ENCODE assay signal across 9 cellular contexts in genomic region chr1:23452011-23452411, GRCh38. TPM values are rescaled to one million over a fixed set of nuclear protein-coding genes. Genes with fewer than 3 reads are reported as not detected.
DNase-seq lines count a peak whose midpoint lies in the region; ATAC-seq, FAIRE-seq and TF ChIP-seq lines count a peak whose summit lies in the region.
"Had no signal": no experiment of that assay in that cellular context is flagged by ENCODE, and none has a peak within 500 bp of the region (broad histone marks: within the 10 kb centered on the region; RNA-seq: fewer than 3 reads in every experiment).

No MANE protein-coding gene starts in this region.

- ATAC-seq in SK-N-SH treated with all-trans-retinoic acid at 6 μM for 48 hours = peak; percentile 67
- ATAC-seq in esophagus mucosa = peak; percentile 95
- no peak for ATAC-seq in GM21390 (IDR thresholded peaks at IDR 0.05; ENCODE audit: unreplicated experiment)
- no peak for ATAC-seq in HG02973 (IDR thresholded peaks at IDR 0.05; ENCODE audit: unreplicated experiment)
- no peak for ATAC-seq in GM18907 (IDR thresholded peaks at IDR 0.05; ENCODE audit: unreplicated experiment)

- H3K9me3 ChIP-seq in small intestine (ENCODE audit: control insufficient read depth, low read depth) = no peaks in the 10 kb centered on the region

- H3K4me3 ChIP-seq in small intestine (ENCODE audit: low read depth in 1 of 2, low read length in 2 of 2) = no peak overlapping the region

- no peak for FAIRE-seq in small intestine (lab: Jason Lieb, UNC)

- peak; percentile 12 for DNase-seq in activated CD4-positive, alpha-beta T cell treated with anti-CD3 and anti-CD28 coated beads for 1 hour
- DNase-seq in activated CD4-positive, alpha-beta T cell treated with anti-CD3 and anti-CD28 coated beads, Interleukin-2, amount 10 ng/mL, durations not matched to agents 24 days and 14 days = no peak
- DNase-seq in small intestine = peak; percentile 93

- H3K36me3 ChIP-seq in small intestine (ENCODE audit: control insufficient read depth in 2 of 2, insufficient read depth in 2 of 2, low read length in 2 of 2) = no peaks in the 10 kb centered on the region

- peaks cover 5% of the 10 kb centered on the region for H3K4me1 Mint-ChIP-seq in activated CD4-positive, alpha-beta T cell treated with anti-CD3 and anti-CD28 coated beads, Interleukin-2, amount 10 ng/mL, durations not matched to agents 24 days and 14 days

- H3K36me3 Mint-ChIP-seq in activated CD4-positive, alpha-beta T cell treated with anti-CD3 and anti-CD28 coated beads, Interleukin-2, amount 10 ng/mL, durations not matched to agents 24 days and 14 days (ENCODE audit: low read depth) = no peaks in the 10 kb centered on the region

- peaks cover 0 to 2% of the 10 kb centered on the region in 2 donors for H3K4me1 ChIP-seq in small intestine (ENCODE audit: control insufficient read depth in 2 of 2, insufficient read depth in 1 of 2, low read depth in 1 of 2, low read length in 1 of 2)

- H3K27me3 ChIP-seq in small intestine (ENCODE audit: control insufficient read depth in 2 of 2, insufficient read depth in 2 of 2, low read length in 2 of 2) = no peaks in the 10 kb centered on the region

- H3K9me3 Mint-ChIP-seq in activated CD4-positive, alpha-beta T cell treated with anti-CD3 and anti-CD28 coated beads, Interleukin-2, amount 10 ng/mL, durations not matched to agents 24 days and 14 days = no peaks in the 10 kb centered on the region
- H3K9me3 Mint-ChIP-seq: T-helper 1 cell treated with Interleukin-12 subunit alpha and Interleukin-12 subunit beta and Interleukin-4 antibody, amounts not matched to agents 30 μg/mL and 1 μg/mL, for 36 hours had no signal

- H3K27ac ChIP-seq in small intestine (ENCODE audit: low read depth in 1 of 2, low read length in 1 of 2) = peak overlapping the region in 1 of 2 donors; percentile 63

- intact Hi-C loops in activated CD4-positive, alpha-beta T cell treated with anti-CD3 and anti-CD28 coated beads, Interleukin-2, amount 10 ng/mL, durations not matched to agents 24 days and 14 days (cut with micrococcal nuclease) = no loop called here

- no peak overlapping the region for H3K4me3 Mint-ChIP-seq in activated CD4-positive, alpha-beta T cell treated with anti-CD3 and anti-CD28 coated beads, Interleukin-2, amount 10 ng/mL, durations not matched to agents 24 days and 14 days
- H3K4me3 Mint-ChIP-seq: T-helper 1 cell treated with Interleukin-12 subunit alpha and Interleukin-12 subunit beta and Interleukin-4 antibody, amounts not matched to agents 30 μg/mL and 1 μg/mL, for 36 hours had no signal

- WGBS in small intestine, 3 donors = 11 to 35% (median 17%) methylated on average over 5 of the region's 5 CpGs

- H3K27me3 Mint-ChIP-seq in activated CD4-positive, alpha-beta T cell treated with anti-CD3 and anti-CD28 coated beads, Interleukin-2, amount 10 ng/mL, durations not matched to agents 24 days and 14 days = peaks cover 4% of the 10 kb centered on the region

- no peak overlapping the region for H3K27ac Mint-ChIP-seq in activated CD4-positive, alpha-beta T cell treated with anti-CD3 and anti-CD28 coated beads, Interleukin-2, amount 10 ng/mL, durations not matched to agents 24 days and 14 days
- H3K27ac Mint-ChIP-seq: T-helper 1 cell treated with Interleukin-12 subunit alpha and Interleukin-12 subunit beta and Interleukin-4 antibody, amounts not matched to agents 30 μg/mL and 1 μg/mL, for 36 hours had no signal

TF ChIP-seq in SK-N-SH treated with all-trans-retinoic acid at 6 μM for 48 hours, 23 proteins besides CTCF, POLR2A, EP300 and RAD21:
- TF ChIP-seq ZNF8 (CRISPR knock-in tag; IDR thresholded peaks at IDR 0.05) (no peak), PATZ1 (CRISPR knock-in tag; IDR thresholded peaks at IDR 0.05; ENCODE audit: borderline replicate concordance) (no peak), ESRRG (CRISPR knock-in tag; IDR thresholded peaks at IDR 0.05) (no peak), ZFP3 (CRISPR knock-in tag; IDR thresholded peaks at IDR 0.05) (no peak), SNAI2 (CRISPR knock-in tag; IDR thresholded peaks at IDR 0.05) (no peak), PPARA (CRISPR knock-in tag; IDR thresholded peaks at IDR 0.05; ENCODE audit: borderline replicate concordance) (no peak), RARB (CRISPR knock-in tag; IDR thresholded peaks at IDR 0.05) (no peak), ISL1 (CRISPR knock-in tag; IDR thresholded peaks at IDR 0.05) (no peak)

RNA-seq across cellular contexts. Expression of gene TCEA3, which starts 27.5 kb away (rescaled TPM):
- total RNA-seq in activated CD4-positive, alpha-beta T cell treated with anti-CD3 and anti-CD28 coated beads, Interleukin-2, amount 10 ng/mL, durations not matched to agents 24 days and 14 days = 6.7 and 7.8 TPM in 2 replicates
- total RNA-seq in esophagus mucosa = 25.6 TPM
- 10 to 100 TPM; 20.5 to 36.9 (median 27.8) TPM for polyA plus RNA-seq in small intestine

RNA-seq across cellular contexts. Expression of gene ASAP3, which starts 32.0 kb away (rescaled TPM):
- total RNA-seq in activated CD4-positive, alpha-beta T cell treated with anti-CD3 and anti-CD28 coated beads, Interleukin-2, amount 10 ng/mL, durations not matched to agents 24 days and 14 days = 0.40 and 0.63 TPM in 2 replicates
- total RNA-seq in esophagus mucosa = 31.5 TPM
- 1 to 10 TPM; 1.9 to 8.6 (median 2.2) TPM for polyA plus RNA-seq in small intestine

Comparison
In these comparisons a context has a peak if more than half of its experiments do, and no peak if none do; other contexts are left out.
1. ATAC-seq: peak in SK-N-SH treated with all-trans-retinoic acid at 6 μM for 48 hours (single experiment) and esophagus mucosa (single experiment); none in GM21390 (single experiment), HG02973 (single experiment) and GM18907 (single experiment).
2. RNA of gene ASAP3, which starts 32.0 kb away (total RNA-seq): 31.5 TPM in esophagus mucosa (single experiment); 0.40 to 0.63 TPM in activated CD4-positive, alpha-beta T cell treated with anti-CD3 and anti-CD28 coated beads, Interleukin-2, amount 10 ng/mL, durations not matched to agents 24 days and 14 days; every median in the first group is over 10 times any median in the second.